8 cellular contexts compared by ENCODE assay signal in genomic region chr19:14248578-14249011, GRCh38. TPM values are rescaled to one million over a fixed set of nuclear protein-coding genes. Genes with fewer than 3 reads are reported as not detected.
DNase-seq lines count a peak whose midpoint lies in the region; ATAC-seq and TF ChIP-seq lines count a peak whose summit lies in the region.

No MANE protein-coding gene starts in this region.

- peaks cover 2% of the 10 kb centered on the region for H3K79me1 ChIP-seq in trophoblast cell (ENCODE audit: low read length)

- no peak overlapping the region for H2BK12ac ChIP-seq in trophoblast cell (ENCODE audit: low read length)

- H4K20me1 ChIP-seq in MM.1S (ENCODE audit: insufficient read depth, low read length) = no peaks in the 10 kb centered on the region

- peak overlapping the region; percentile 94 for H3K4me2 ChIP-seq in trophoblast cell (ENCODE audit: low read length)
- H3K4me2 ChIP-seq in MM.1S (ENCODE audit: low read depth, low read length) = no peak overlapping the region

- H3K9me3 ChIP-seq in cardiac muscle cell (ENCODE audit: low read depth) = no peaks in the 10 kb centered on the region
- H3K9me3 ChIP-seq in trophoblast cell (ENCODE audit: insufficient read depth, low read depth, low read length) = no peaks in the 10 kb centered on the region
- H3K9me3 ChIP-seq in uterus = no peaks in the 10 kb centered on the region
- no peaks in the 10 kb centered on the region for H3K9me3 ChIP-seq in MM.1S (replicated peaks; ENCODE audit: insufficient read depth, low read length)

- ATAC-seq in HG03175 (IDR thresholded peaks at IDR 0.05; ENCODE audit: unreplicated experiment) = no peak

- peak overlapping the region; percentile 8 for H4K8ac ChIP-seq in trophoblast cell (ENCODE audit: low read depth, low read length)

- no peak overlapping the region for H3K23ac ChIP-seq in trophoblast cell (ENCODE audit: low read length)

- H2AK5ac ChIP-seq in trophoblast cell (ENCODE audit: low read length) = no peak overlapping the region

- intact Hi-C loops in uterus (cut with DNase I; ENCODE audit: low total_unique reads) = no loop called here

- H3K4ac ChIP-seq in trophoblast cell (ENCODE audit: low read depth, low read length) = no peak overlapping the region

- H2BK5ac ChIP-seq in trophoblast cell (ENCODE audit: low read depth, low read length, poor library complexity) = no peak overlapping the region

- H3K27me3 ChIP-seq in cardiac muscle cell (no peaks in the 10 kb centered on the region), trophoblast cell (ENCODE audit: insufficient read depth, low read length) (no peaks in the 10 kb centered on the region), uterus (no peaks in the 10 kb centered on the region), MM.1S (replicated peaks; ENCODE audit: insufficient read depth, low read length) (peaks cover 61% of the 10 kb centered on the region)

- TF ChIP-seq CTCF in cardiac muscle cell (IDR thresholded peaks at IDR 0.05; ENCODE audit: low read depth, low read length) = no peak
- no peak for TF ChIP-seq CTCF in uterus (IDR thresholded peaks at IDR 0.05)
- no peak for TF ChIP-seq CTCF in MM.1S (IDR thresholded peaks at IDR 0.05; ENCODE audit: low read length)

- H3K4me1 ChIP-seq in cardiac muscle cell (ENCODE audit: low read depth) = no peaks in the 10 kb centered on the region
- peaks cover 2 to 4% of the 10 kb centered on the region in 2 experiments for H3K4me1 ChIP-seq in trophoblast cell (ENCODE audit: control insufficient read depth in 1 of 2, insufficient read depth in 2 of 2, low read length in 2 of 2)
- H3K4me1 ChIP-seq in uterus = no peaks in the 10 kb centered on the region
- H3K4me1 ChIP-seq in MM.1S (ENCODE audit: low read length) = no peaks in the 10 kb centered on the region

- WGBS in trophoblast cell (ENCODE audit: extremely low coverage, insufficient coverage, insufficient read length) = no CpG with 5 or more reads among the region's 20 CpGs

- no peak overlapping the region for H2BK120ac ChIP-seq in trophoblast cell (ENCODE audit: insufficient read depth, low read length, poor library complexity)

- H3K27ac ChIP-seq in cardiac muscle cell (no peak overlapping the region), trophoblast cell (ENCODE audit: low read depth, low read length) (no peak overlapping the region), uterus (peak overlapping the region; percentile 84 to 87), MM.1S (ENCODE audit: low read length) (no peak overlapping the region)

- H2AFZ ChIP-seq in trophoblast cell (ENCODE audit: insufficient read depth, low read length, poor library complexity) (no peak overlapping the region), MM.1S (ENCODE audit: low read length) (no peak overlapping the region)

- no peaks in the 10 kb centered on the region for H3F3A ChIP-seq in MM.1S (ENCODE audit: insufficient read depth, low read length)

- peak; percentile 35 for DNase-seq in ELR (ENCODE audit: low read depth)
- DNase-seq in NCI-H510A treated with DMSO at 0.1 percent for 48 hours (lab: John Stamatoyannopoulos, UW) = peak; percentile 18
- peak; percentile 27 for DNase-seq in activated effector memory CD4-positive, alpha-beta T cell treated with Interleukin-2 at 50 U/mL for 16 hours
- DNase-seq in cardiac muscle cell (ENCODE audit: low read depth in 1 of 2, low spot score in 1 of 2) = peak; percentile 82 to 91
- no peak for DNase-seq in trophoblast cell
- peak; percentile 66 to 85 for DNase-seq in uterus
- no peak for DNase-seq in MM.1S

- H3K9ac ChIP-seq in trophoblast cell (ENCODE audit: low read length) = no peak overlapping the region
- H3K9ac ChIP-seq in MM.1S (ENCODE audit: low read length) = no peak overlapping the region

- H3K9me2 ChIP-seq in MM.1S (replicated peaks; ENCODE audit: insufficient read depth, low read length) = no peaks in the 10 kb centered on the region

- peak overlapping the region; percentile 14 for H4K12ac ChIP-seq in trophoblast cell (ENCODE audit: low read depth, low read length)

- no peak overlapping the region for H3K14ac ChIP-seq in trophoblast cell (ENCODE audit: low read length)

- H3K4me3 ChIP-seq in cardiac muscle cell (peak overlapping the region; percentile 26), trophoblast cell (ENCODE audit: low read depth, low read length) (peak overlapping the region; percentile 59), uterus (peak overlapping the region; percentile 55 to 68), MM.1S (ENCODE audit: low read length) (no peak overlapping the region)

- no peaks in the 10 kb centered on the region for H3K79me2 ChIP-seq in trophoblast cell (ENCODE audit: control insufficient read depth, insufficient read depth, low read length, poor library complexity)
- H3K79me2 ChIP-seq in MM.1S (ENCODE audit: low read length) = no peaks in the 10 kb centered on the region

- TF ChIP-seq POLR2A in uterus (IDR thresholded peaks at IDR 0.05) = no peak

- H3K36me3 ChIP-seq in cardiac muscle cell = no peaks in the 10 kb centered on the region
- H3K36me3 ChIP-seq in trophoblast cell (ENCODE audit: control insufficient read depth in 1 of 2, insufficient read depth in 2 of 2, low read length in 2 of 2) = no peaks in the 10 kb centered on the region
- no peaks in the 10 kb centered on the region for H3K36me3 ChIP-seq in uterus
- H3K36me3 ChIP-seq in MM.1S (replicated peaks; ENCODE audit: insufficient read depth, low read length) = no peaks in the 10 kb centered on the region

- H4K91ac ChIP-seq in trophoblast cell (ENCODE audit: low read depth, low read length) = no peak overlapping the region

- no peak overlapping the region for H3K18ac ChIP-seq in trophoblast cell (ENCODE audit: low read length)

RNA-seq across cellular contexts. Expression of gene ADGRL1, which starts 42.6 kb away (rescaled TPM):
- total RNA-seq in cardiac muscle cell = 26.6 and 55.8 TPM in 2 replicates
- polyA plus RNA-seq in cardiac muscle cell = 19.6 and 35.2 TPM in 2 replicates
- polyA plus RNA-seq in trophoblast cell (2013) = 4.7 and 4.9 TPM in 2 replicates
- 10 to 100 TPM in 2 of 4 donors, 1 to 10 TPM in 2; 2.4 to 64.0 (median 20.7) TPM for total RNA-seq in uterus

Comparison
In these comparisons a context has a peak if more than half of its experiments do, and no peak if none do; other contexts are left out.
1. DNase-seq: peak in ELR (single experiment), NCI-H510A treated with DMSO at 0.1 percent for 48 hours (single experiment), activated effector memory CD4-positive, alpha-beta T cell treated with Interleukin-2 at 50 U/mL for 16 hours (single experiment), cardiac muscle cell (2 of 2) and uterus (2 of 2); none in trophoblast cell (0 of 2) and MM.1S (single experiment).
2. H3K27ac ChIP-seq: peak in uterus (2 of 2); none in cardiac muscle cell (single experiment), trophoblast cell (single experiment) and MM.1S (single experiment).